ENCODE assay signal across 26 cellular contexts in genomic region chr1:21237386-21238088, GRCh38. TPM values are rescaled to one million over a fixed set of nuclear protein-coding genes. Genes with fewer than 3 reads are reported as not detected.
A peak's percentile ranks its signal among the peaks of the same experiment; 100 is the strongest.
DNase-seq lines count a peak whose midpoint lies in the region; TF ChIP-seq lines count a peak whose summit lies in the region.
"Had no signal": no experiment of that assay in that cellular context is flagged by ENCODE, and none has a peak within 500 bp of the region (broad histone marks: within the 10 kb centered on the region; RNA-seq: fewer than 3 reads in every experiment).

No MANE protein-coding gene starts in this region.

- no peak overlapping the region for H3K4me3 ChIP-seq in endodermal cell (ENCODE audit: low read length)
- H3K4me3 ChIP-seq: esophagus squamous epithelium, gastroesophageal sphincter, K562, prostate gland, stomach, upper lobe of left lung had no signal

- no peaks in the 10 kb centered on the region for H3K9me3 Mint-ChIP-seq in activated T-cell treated with anti-CD3 and anti-CD28 coated beads, Interleukin-2, amount 50 U/mL, for 24 hours
- no peaks in the 10 kb centered on the region for H3K9me3 Mint-ChIP-seq in endodermal cell
- no peaks in the 10 kb centered on the region for H3K9me3 Mint-ChIP-seq in nephron
- H3K9me3 Mint-ChIP-seq: naive thymus-derived CD8-positive, alpha-beta T cell had no signal

- no peak overlapping the region for H3K4me3 Mint-ChIP-seq in activated T-cell treated with anti-CD3 and anti-CD28 coated beads, Interleukin-2, amount 50 U/mL, for 24 hours
- H3K4me3 Mint-ChIP-seq in endodermal cell (no peak overlapping the region), nephron (no peak overlapping the region)
- H3K4me3 Mint-ChIP-seq: naive thymus-derived CD8-positive, alpha-beta T cell; T-helper 17 cell had no signal

- TF ChIP-seq CTCF in endodermal cell (conservative IDR thresholded peaks at IDR 0.05), result no peak
- no peak for TF ChIP-seq CTCF in nephron (IDR thresholded peaks at IDR 0.05; ENCODE audit: unreplicated experiment in 3 of 3)

- no peaks in the 10 kb centered on the region for H3K27me3 Mint-ChIP-seq in activated T-cell treated with anti-CD3 and anti-CD28 coated beads, Interleukin-2, amount 50 U/mL, for 24 hours
- H3K27me3 Mint-ChIP-seq in endodermal cell (ENCODE audit: insufficient read depth) (no peaks in the 10 kb centered on the region), nephron (ENCODE audit: low read depth) (no peaks in the 10 kb centered on the region)
- H3K27me3 Mint-ChIP-seq: naive thymus-derived CD8-positive, alpha-beta T cell; T-helper 17 cell had no signal

- no peak for DNase-seq in activated T-cell treated with anti-CD3 and anti-CD28 coated beads, Interleukin-2, amount 50 U/mL, for 24 hours
- no peak for DNase-seq in activated T-cell treated with anti-CD3 and anti-CD28 coated beads, Interleukin-2, amount 50 U/mL, for 1 hour
- DNase-seq in endodermal cell (no peak), NCI-H2081 treated with DMSO at 0.1 percent for 48 hours (lab: John Stamatoyannopoulos, UW) (no peak), NCI-H2196 (lab: John Stamatoyannopoulos, UW; ENCODE audit: unreplicated experiment) (no peak), NCI-H345 treated with DMSO at 0.1 percent for 48 hours (lab: John Stamatoyannopoulos, UW; ENCODE audit: unreplicated experiment) (no peak)
- no peak for DNase-seq in stimulated activated CD4-positive, alpha-beta T cell treated with anti-CD3 and anti-CD28 coated beads, Interleukin-2, amount 100 ng/mL, for 24 hours
- DNase-seq: 8988T; activated CD4-positive, alpha-beta T cell treated with anti-CD3 and anti-CD28 coated beads, Interleukin-2, amount 50 U/mL, for 1 hour; activated CD8-positive, alpha-beta memory T cell treated with anti-CD3 and anti-CD28 coated beads, Interleukin-2, amount 50 U/mL, for 48 hours; activated gamma-delta T cell; AML-193; cerebellar nuclear complex; effector memory CD4-positive, alpha-beta T cell; esophagus squamous epithelium; naive thymus-derived CD8-positive, alpha-beta T cell; NCI-H1694; NCI-H774; stimulated activated CD4-positive, alpha-beta T cell treated with anti-CD3 and anti-CD28 coated beads, Interleukin-4, amount 100 ng/mL, for 4 hours; stomach; T-helper 17 cell; upper lobe of left lung had no signal

- peak overlapping the region; percentile 71 for H3K27ac Mint-ChIP-seq in activated T-cell treated with anti-CD3 and anti-CD28 coated beads, Interleukin-2, amount 50 U/mL, for 24 hours
- H3K27ac Mint-ChIP-seq in endodermal cell (no peak overlapping the region), nephron (peak overlapping the region in 2 of 3 experiments; percentile 35 to 54)

- H3K36me3 Mint-ChIP-seq in activated T-cell treated with anti-CD3 and anti-CD28 coated beads, Interleukin-2, amount 50 U/mL, for 24 hours (ENCODE audit: low read depth), result peaks cover 94% of the 10 kb centered on the region
- H3K36me3 Mint-ChIP-seq in endodermal cell (ENCODE audit: low read depth), result peaks cover 29% of the 10 kb centered on the region
- peaks cover 24% of the 10 kb centered on the region for H3K36me3 Mint-ChIP-seq in nephron (ENCODE audit: low read depth)

- no peaks in the 10 kb centered on the region for H3K9me3 ChIP-seq in endodermal cell (ENCODE audit: control insufficient read depth, low read length)
- H3K9me3 ChIP-seq: esophagus squamous epithelium, gastroesophageal sphincter, prostate gland, stomach, upper lobe of left lung had no signal

- H3K4me1 Mint-ChIP-seq in activated T-cell treated with anti-CD3 and anti-CD28 coated beads, Interleukin-2, amount 50 U/mL, for 24 hours (ENCODE audit: low read depth), result peaks cover 5% of the 10 kb centered on the region
- H3K4me1 Mint-ChIP-seq in endodermal cell (peaks cover 8% of the 10 kb centered on the region), nephron (peaks cover 34% of the 10 kb centered on the region)
- H3K4me1 Mint-ChIP-seq: naive thymus-derived CD8-positive, alpha-beta T cell; T-helper 17 cell had no signal

- 69 to 85% methylated on average over 6 to 13 of the region's 13 CpGs for WGBS in endodermal cell (ENCODE audit: insufficient coverage in 1 of 2, insufficient read length in 1 of 2), 2 experiments

- no peak overlapping the region for H3K9ac ChIP-seq in endodermal cell (ENCODE audit: extremely low read depth, low read length, poor library complexity, severe bottlenecking)

- H3K27me3 ChIP-seq in endodermal cell (ENCODE audit: control insufficient read depth, insufficient read depth, low read length, poor library complexity, severe bottlenecking), result no peaks in the 10 kb centered on the region
- H3K27me3 ChIP-seq: esophagus squamous epithelium, gastroesophageal sphincter, stomach, upper lobe of left lung had no signal

- peaks cover 17% of the 10 kb centered on the region for H3K36me3 ChIP-seq in endodermal cell (ENCODE audit: control insufficient read depth, insufficient read depth, low read length)

- H3K4me1 ChIP-seq in endodermal cell (ENCODE audit: control insufficient read depth, insufficient read depth, low read length), result peaks cover 2% of the 10 kb centered on the region
- H3K4me1 ChIP-seq: esophagus squamous epithelium, gastroesophageal sphincter, prostate gland, upper lobe of left lung had no signal

- H3K27ac ChIP-seq in endodermal cell (ENCODE audit: low read depth, low read length), result peak overlapping the region; percentile 67
- H3K27ac ChIP-seq: esophagus squamous epithelium, gastroesophageal sphincter, prostate gland, stomach, upper lobe of left lung had no signal

RNA-seq across cellular contexts. Expression of gene ECE1, which starts 52.7 kb away (rescaled TPM):
- total RNA-seq in endodermal cell, result 10 to 100 TPM; 47.8 to 57.9 TPM
- polyA plus RNA-seq in endodermal cell (2013, experiment 1 of 2), result 38.8 TPM
- 42.8 TPM for polyA plus RNA-seq in endodermal cell (2013, experiment 2 of 2)
